ENCODE assay signal across 10 cellular contexts in genomic region chr5:72402959-72403628, GRCh38.
DNase-seq lines count a peak whose midpoint lies in the region; TF ChIP-seq lines count a peak whose summit lies in the region.
"Had no signal": no experiment of that assay in that cellular context is flagged by ENCODE, and none has a peak within 500 bp of the region (broad histone marks: within the 10 kb centered on the region; RNA-seq: fewer than 3 reads in every experiment).

No MANE protein-coding gene starts in this region.

- no peaks in the 10 kb centered on the region for H3F3A ChIP-seq in OCI-LY1 (ENCODE audit: insufficient read depth, low read length)

- DNase-seq in ELR (ENCODE audit: low read depth): peak; percentile 47
- DNase-seq in epithelial cell of esophagus (ENCODE audit: low read depth): no peak
- DNase-seq in osteoblast (ENCODE audit: insufficient read length, low spot score, missing footprints): no peak
- no peak for DNase-seq in effector CD8-positive, alpha-beta T cell (lab: John Stamatoyannopoulos, UW)
- DNase-seq in neuronal stem cell (ENCODE audit: low spot score): no peak
- no peak for DNase-seq in KG1 (lab: John Stamatoyannopoulos, UW)
- DNase-seq in activated naive CD4-positive, alpha-beta T cell treated with Interleukin-2 at 50 U/mL for 16 hours: no peak
- DNase-seq: activated effector memory CD4-positive, alpha-beta T cell treated with Interleukin-2 at 50 U/mL for 16 hours had no signal

- H4K20me1 ChIP-seq in OCI-LY1 (ENCODE audit: insufficient read depth, low read length) (no peaks in the 10 kb centered on the region), osteoblast (ENCODE audit: insufficient read depth, low read length) (no peaks in the 10 kb centered on the region)

- H3K14ac ChIP-seq in neuronal stem cell (ENCODE audit: low read length): no peak overlapping the region

- H3K79me1 ChIP-seq in neuronal stem cell (ENCODE audit: low read depth, low read length): no peaks in the 10 kb centered on the region

- no peak overlapping the region for H3K23ac ChIP-seq in neuronal stem cell (ENCODE audit: low read depth, low read length, poor library complexity)

- H3K4me3 ChIP-seq in OCI-LY1 (ENCODE audit: low read depth, low read length, poor library complexity, severe bottlenecking): no peak overlapping the region
- no peak overlapping the region for H3K4me3 ChIP-seq in epithelial cell of esophagus (ENCODE audit: low read length)
- H3K4me3 ChIP-seq in osteoblast (ENCODE audit: insufficient read depth, low read length): no peak overlapping the region
- H3K4me3 ChIP-seq in neuronal stem cell (ENCODE audit: low read length in 2 of 2): no peak overlapping the region
- H3K4me3 ChIP-seq: vagina had no signal

- H2BK15ac ChIP-seq in neuronal stem cell (ENCODE audit: low read length): no peak overlapping the region

- H3K9ac ChIP-seq in OCI-LY1 (ENCODE audit: low read length) (no peak overlapping the region), neuronal stem cell (ENCODE audit: low read depth, low read length, poor library complexity) (no peak overlapping the region)

- H3K79me2 ChIP-seq in OCI-LY1 (ENCODE audit: insufficient read depth, low read length) (no peaks in the 10 kb centered on the region), osteoblast (ENCODE audit: insufficient read depth, low read length) (no peaks in the 10 kb centered on the region)

- H2AFZ ChIP-seq in OCI-LY1 (ENCODE audit: low read length): no peak overlapping the region
- H2AFZ ChIP-seq in osteoblast (ENCODE audit: low read length): peak overlapping the region; percentile 33
- no peak overlapping the region for H2AFZ ChIP-seq in neuronal stem cell (ENCODE audit: low read length)

- no peaks in the 10 kb centered on the region for H3K36me3 ChIP-seq in OCI-LY1 (ENCODE audit: insufficient read depth, low read length)
- no peaks in the 10 kb centered on the region for H3K36me3 ChIP-seq in osteoblast (ENCODE audit: insufficient read depth, low read length)
- H3K36me3 ChIP-seq in neuronal stem cell (replicated peaks in 1 of 2; ENCODE audit: control insufficient read depth in 2 of 2, insufficient read depth in 2 of 2, low read length in 2 of 2): no peaks in the 10 kb centered on the region
- H3K36me3 ChIP-seq: vagina had no signal

- no peak overlapping the region for H2BK120ac ChIP-seq in neuronal stem cell (ENCODE audit: low read depth, low read length)

- no peaks in the 10 kb centered on the region for H3K9me2 ChIP-seq in OCI-LY1 (ENCODE audit: low read depth, low read length)

- no peak overlapping the region for H2BK12ac ChIP-seq in neuronal stem cell (ENCODE audit: low read length)

- H3K4me2 ChIP-seq in OCI-LY1 (ENCODE audit: low read length): no peak overlapping the region
- no peak overlapping the region for H3K4me2 ChIP-seq in osteoblast (ENCODE audit: insufficient read depth, low read length)
- no peak overlapping the region for H3K4me2 ChIP-seq in neuronal stem cell (ENCODE audit: insufficient read depth, low read length, poor library complexity, severe bottlenecking)

- H3K4me1 ChIP-seq in OCI-LY1 (ENCODE audit: insufficient read depth, low read length, severe bottlenecking): no peaks in the 10 kb centered on the region
- H3K4me1 ChIP-seq in osteoblast (ENCODE audit: insufficient read depth, low read length): peaks cover 12% of the 10 kb centered on the region
- H3K4me1 ChIP-seq in neuronal stem cell (ENCODE audit: control insufficient read depth in 2 of 2, insufficient read depth in 1 of 2, low read depth in 1 of 2, low read length in 2 of 2): no peaks in the 10 kb centered on the region
- H3K4me1 ChIP-seq: vagina had no signal

- H3K27me3 ChIP-seq in OCI-LY1 (ENCODE audit: insufficient read depth, low read length) (no peaks in the 10 kb centered on the region), osteoblast (ENCODE audit: insufficient read depth, low read length) (no peaks in the 10 kb centered on the region), neuronal stem cell (ENCODE audit: control insufficient read depth in 3 of 3, insufficient read depth in 3 of 3, low read depth in 1 of 3, low read length in 3 of 3) (no peaks in the 10 kb centered on the region)
- H3K27me3 ChIP-seq: vagina had no signal

- WGBS in neuronal stem cell (ENCODE audit: extremely low coverage in 2 of 2, insufficient read length in 2 of 2, insufficient replicate concordance in 1 of 2), 2 donors: no CpG with 5 or more reads among the region's 4 CpGs

- H3K27ac ChIP-seq in OCI-LY1 (ENCODE audit: low read depth, low read length, poor library complexity, severe bottlenecking) (no peak overlapping the region), osteoblast (ENCODE audit: low read depth, low read length) (peak overlapping the region; percentile 13), neuronal stem cell (replicated peaks; ENCODE audit: low read length) (no peak overlapping the region)
- H3K27ac ChIP-seq: vagina had no signal

- TF ChIP-seq CTCF in OCI-LY1 (IDR thresholded peaks at IDR 0.05; ENCODE audit: low read length): peak; percentile 56
- peak; percentile 50 for TF ChIP-seq CTCF in epithelial cell of esophagus (IDR thresholded peaks at IDR 0.05; ENCODE audit: insufficient read depth, low read depth, low read length, missing control alignments)
- peak; percentile 59 for TF ChIP-seq CTCF in osteoblast (IDR thresholded peaks at IDR 0.05; ENCODE audit: extremely low read depth, low read depth, low read length)

- no peak overlapping the region for H3K18ac ChIP-seq in neuronal stem cell (ENCODE audit: low read length)

- H2AK5ac ChIP-seq in neuronal stem cell (ENCODE audit: low read depth, low read length): no peak overlapping the region

- H3K9me3 ChIP-seq in OCI-LY1 (ENCODE audit: low read length): no peaks in the 10 kb centered on the region
- peaks cover 2% of the 10 kb centered on the region for H3K9me3 ChIP-seq in osteoblast (ENCODE audit: low read depth, low read length)
- H3K9me3 ChIP-seq in neuronal stem cell (replicated peaks in 1 of 2; ENCODE audit: control insufficient read depth in 2 of 2, insufficient read depth in 1 of 2, low read depth in 1 of 2, low read length in 2 of 2): peaks cover 6 to 36% of the 10 kb centered on the region in 2 donors
- H3K9me3 ChIP-seq: vagina had no signal

- no peak overlapping the region for H4K91ac ChIP-seq in neuronal stem cell (ENCODE audit: low read depth, low read length, poor library complexity)

- no peak overlapping the region for H3K4ac ChIP-seq in neuronal stem cell (ENCODE audit: low read length)

- no peak overlapping the region for H2BK5ac ChIP-seq in neuronal stem cell (ENCODE audit: low read length)

- H4K8ac ChIP-seq in neuronal stem cell (ENCODE audit: low read depth, low read length): no peak overlapping the region
